Comparison of ENCODE assay signal across 24 cellular contexts in the genomic region with DNA sequence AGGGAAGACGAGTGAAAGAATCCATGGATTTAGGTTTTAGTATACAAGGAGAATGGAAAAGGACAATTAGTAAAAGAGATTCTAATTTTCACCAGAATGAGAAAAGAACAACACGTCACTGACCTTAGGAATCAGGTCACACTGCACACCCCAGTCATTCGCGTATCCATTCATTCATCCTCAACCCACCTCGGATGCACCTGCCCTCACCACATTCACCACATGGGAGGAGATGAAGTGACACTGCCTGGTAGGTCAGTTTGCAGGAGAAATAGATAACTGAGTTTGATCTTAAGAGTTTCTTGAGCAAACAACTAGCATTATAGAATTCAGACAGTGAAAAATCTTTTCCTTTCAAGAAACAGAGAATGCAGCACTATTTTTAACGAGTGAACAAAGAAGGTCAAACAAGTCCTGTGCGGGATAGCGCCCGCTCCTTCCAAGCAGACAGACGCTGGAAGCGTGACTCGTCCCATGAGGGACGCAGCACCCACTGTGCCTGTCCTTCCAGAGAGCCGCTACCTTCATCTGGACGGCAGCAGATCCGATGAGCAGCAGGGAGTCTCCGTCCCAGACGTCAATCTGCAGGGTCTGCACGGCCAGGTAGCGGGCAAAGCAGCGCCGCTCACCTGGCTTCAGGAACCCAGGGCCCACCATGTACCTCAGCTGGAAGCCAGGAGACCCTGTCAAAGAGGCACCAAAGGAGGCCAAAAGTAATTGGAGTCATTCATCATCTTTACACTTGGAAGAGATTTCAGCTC.
"Had no signal": no experiment of that assay in that cellular context is flagged by ENCODE, and none has a peak within 500 bp of the region (broad histone marks: within the 10 kb centered on the region; RNA-seq: fewer than 3 reads in every experiment).

No MANE protein-coding gene starts in this region.

- DNase-seq: activated CD4-positive, alpha-beta T cell treated with anti-CD3 and anti-CD28 coated beads for 4 hours; activated CD8-positive, alpha-beta memory T cell treated with anti-CD3 and anti-CD28 coated beads, Interleukin-2, amount 50 U/mL, for 48 hours; activated CD8-positive, alpha-beta T cell treated with anti-CD3 and anti-CD28 coated beads for 36 hours; activated effector memory CD4-positive, alpha-beta T cell treated with Interleukin-2 at 50 U/mL for 16 hours; activated naive CD4-positive, alpha-beta T cell; activated T-cell treated with anti-CD3 and anti-CD28 coated beads, Interleukin-2, amount 50 U/mL, for 1 hour; body of pancreas; Karpas-422; MM.1S; NCI-H1105 treated with DMSO at 0.1 percent for 48 hours; NCI-H1436 treated with DMSO at 0.1 percent for 48 hours; NCI-H187; NCI-H2081; NCI-H446; NCI-H524; PC-3; SW 1271 had no signal

- H3K4me1 Mint-ChIP-seq: activated naive CD4-positive, alpha-beta T cell treated with anti-CD3 and anti-CD28 coated beads, Interleukin-2, amount 50 U/mL, for 24 hours had no signal

- H3K4me3 Mint-ChIP-seq: activated CD8-positive, alpha-beta T cell treated with anti-CD3 and anti-CD28 coated beads for 36 hours; activated naive CD4-positive, alpha-beta T cell treated with anti-CD3 and anti-CD28 coated beads, Interleukin-2, amount 50 U/mL, for 24 hours; T-helper 2 cell treated with Interferon-gamma antibody and Interleukin-4, amounts not matched to agents 5 μg/mL and 100 μg/mL, for 36 hours had no signal

- H3K36me3 ChIP-seq: cardiac muscle cell had no signal

- H3K4me1 ChIP-seq: ascending aorta, body of pancreas had no signal

- H3K9me3 ChIP-seq: ascending aorta, body of pancreas had no signal

- ATAC-seq: activated CD4-positive, CD25-positive, alpha-beta regulatory T cell treated with anti-CD3 and anti-CD28 coated beads, Interleukin-2, amount 50 U/mL, for 24 hours; activated CD8-positive, alpha-beta T cell treated with anti-CD3 and anti-CD28 coated beads for 36 hours; body of pancreas; K562; PC-3; SK-N-SH treated with all-trans-retinoic acid at 6 μM for 48 hours had no signal

- H3K27ac Mint-ChIP-seq: activated CD8-positive, alpha-beta T cell treated with anti-CD3 and anti-CD28 coated beads for 36 hours; activated naive CD4-positive, alpha-beta T cell treated with anti-CD3 and anti-CD28 coated beads, Interleukin-2, amount 50 U/mL, for 24 hours; T-helper 2 cell treated with Interferon-gamma antibody and Interleukin-4, amounts not matched to agents 5 μg/mL and 100 μg/mL, for 36 hours had no signal

- H3K27ac ChIP-seq: ascending aorta, body of pancreas, cardiac muscle cell had no signal

- H3K9me3 Mint-ChIP-seq: activated naive CD4-positive, alpha-beta T cell treated with anti-CD3 and anti-CD28 coated beads, Interleukin-2, amount 50 U/mL, for 24 hours; T-helper 2 cell treated with Interferon-gamma antibody and Interleukin-4, amounts not matched to agents 5 μg/mL and 100 μg/mL, for 36 hours had no signal

- H3K27me3 ChIP-seq: ascending aorta, body of pancreas, cardiac muscle cell had no signal

- H3K4me3 ChIP-seq: ascending aorta, body of pancreas, cardiac muscle cell, K562 had no signal

- H3K27me3 Mint-ChIP-seq: activated CD8-positive, alpha-beta T cell treated with anti-CD3 and anti-CD28 coated beads for 36 hours; activated naive CD4-positive, alpha-beta T cell treated with anti-CD3 and anti-CD28 coated beads, Interleukin-2, amount 50 U/mL, for 24 hours had no signal
